19 cellular contexts compared by ENCODE assay signal in genomic region chr2:30615926-30616325, GRCh38.
"Had no signal": no experiment of that assay in that cellular context is flagged by ENCODE, and none has a peak within 500 bp of the region (broad histone marks: within the 10 kb centered on the region; RNA-seq: fewer than 3 reads in every experiment).

No MANE protein-coding gene starts in this region.

- H3K27ac ChIP-seq: epithelial cell of prostate, esophagus muscularis mucosa, gastroesophageal sphincter, right lobe of liver, stomach, thoracic aorta, transverse colon had no signal

- H3K4me3 Mint-ChIP-seq: immature natural killer cell; mesothelial cell of epicardium; natural killer cell; neural crest cell; stimulated activated memory B cell treated with anti-CD40 and anti-IgM and Interleukin-4, amounts not matched to agents 10 μg/mL and 1 μg/mL and 100 μg/mL, for 72 hours had no signal

- DNase-seq: effector memory CD4-positive, alpha-beta T cell; immature natural killer cell; kidney; left colon; mammary epithelial cell; natural killer cell; right lobe of liver; stimulated activated CD4-positive, alpha-beta T cell treated with anti-CD3 and anti-CD28 coated beads, Interleukin-4, amount 100 ng/mL, for 24 hours; stomach; substantia nigra; transverse colon had no signal

- H3K36me3 Mint-ChIP-seq: natural killer cell had no signal

- ATAC-seq: gastroesophageal sphincter; left colon; natural killer cell; right lobe of liver; stimulated activated memory B cell treated with anti-CD40 and anti-IgM and Interleukin-4, amounts not matched to agents 10 μg/mL and 1 μg/mL and 100 μg/mL, for 72 hours had no signal

- H3K27me3 ChIP-seq: esophagus muscularis mucosa, gastroesophageal sphincter, right lobe of liver, stomach, transverse colon had no signal

- H3K27ac Mint-ChIP-seq: immature natural killer cell; mesothelial cell of epicardium; natural killer cell; progenitor cell of endocrine pancreas; stimulated activated memory B cell treated with anti-CD40 and anti-IgM and Interleukin-4, amounts not matched to agents 10 μg/mL and 1 μg/mL and 100 μg/mL, for 72 hours had no signal

- H3K9me3 ChIP-seq: esophagus muscularis mucosa, gastroesophageal sphincter, right lobe of liver, stomach, thoracic aorta, transverse colon had no signal

- H3K4me1 ChIP-seq: right lobe of liver, transverse colon had no signal

- H3K4me3 ChIP-seq: esophagus muscularis mucosa, gastroesophageal sphincter, right lobe of liver, stomach, thoracic aorta, transverse colon had no signal

- H3K9me3 Mint-ChIP-seq: immature natural killer cell; natural killer cell; neural crest cell; stimulated activated memory B cell treated with anti-CD40 and anti-IgM and Interleukin-4, amounts not matched to agents 10 μg/mL and 1 μg/mL and 100 μg/mL, for 72 hours had no signal

- H3K27me3 Mint-ChIP-seq: progenitor cell of endocrine pancreas; stimulated activated memory B cell treated with anti-CD40 and anti-IgM and Interleukin-4, amounts not matched to agents 10 μg/mL and 1 μg/mL and 100 μg/mL, for 72 hours had no signal

- H3K36me3 ChIP-seq: esophagus muscularis mucosa, gastroesophageal sphincter, right lobe of liver, stomach, thoracic aorta, transverse colon had no signal
